18 cellular contexts compared by ENCODE assay signal in genomic region chr12:121159467-121160307, GRCh38. TPM values are rescaled to one million over a fixed set of nuclear protein-coding genes. Genes with fewer than 3 reads are reported as not detected.
DNase-seq lines count a peak whose midpoint lies in the region; ATAC-seq and TF ChIP-seq lines count a peak whose summit lies in the region.
"Had no signal": no experiment of that assay in that cellular context is flagged by ENCODE, and none has a peak within 500 bp of the region (broad histone marks: within the 10 kb centered on the region; RNA-seq: fewer than 3 reads in every experiment).

No MANE protein-coding gene starts in this region.

- intact Hi-C loops in lower lobe of right lung (cut with DNase I): no loop called here

- POLR2A ChIA-PET in GM10248 (lab: Yijun Ruan, JAX): no interaction called here

- H3K56ac ChIP-seq in mesendoderm (ENCODE audit: low read length): no peak overlapping the region

- CTCF ChIA-PET in GM10248 (lab: Yijun Ruan, JAX): interaction anchor here (1.0 kb wide), 1 partner anchor 14 kb away, joined by 3 read pairs; no protein-coding TSS in a partner anchor

- H2BK15ac ChIP-seq in mesendoderm (replicated peaks; ENCODE audit: low read depth): no peak overlapping the region

- ATAC-seq in lower lobe of right lung (peak; percentile 32 to 67), HG03565 (IDR thresholded peaks at IDR 0.05; ENCODE audit: unreplicated experiment) (no peak)

- H3K79me2 ChIP-seq in mesendoderm (ENCODE audit: control insufficient read depth, insufficient read depth, low read length): no peaks in the 10 kb centered on the region

- WGBS in mesendoderm (ENCODE audit: extremely low coverage, insufficient coverage, low lambda C conversion rate): no CpG with 5 or more reads among the region's 7 CpGs

- H3K4me2 ChIP-seq in mesendoderm (ENCODE audit: low read length): no peak overlapping the region

- no peak for TF ChIP-seq CTCF in GM10248 (IDR thresholded peaks at IDR 0.05; ENCODE audit: control extremely low read depth, extremely low read depth, low read depth, missing control alignments)
- TF ChIP-seq CTCF in lower lobe of right lung (IDR thresholded peaks at IDR 0.05): no peak

- no peak overlapping the region for H4K8ac ChIP-seq in mesendoderm (ENCODE audit: low read depth, low read length)

- H3K9ac ChIP-seq in mesendoderm (ENCODE audit: low read length): no peak overlapping the region

- no peak overlapping the region for H2BK120ac ChIP-seq in mesendoderm (ENCODE audit: low read depth, low read length)

- no peak overlapping the region for H2BK5ac ChIP-seq in mesendoderm (ENCODE audit: low read length)

- H3K9me3 ChIP-seq in lower lobe of right lung: peaks cover 6% of the 10 kb centered on the region
- H3K9me3 ChIP-seq: BE2C, sigmoid colon had no signal

- H3K27ac ChIP-seq in lower lobe of right lung (no peak overlapping the region), mesendoderm (ENCODE audit: low read depth, low read length) (no peak overlapping the region)
- H3K27ac ChIP-seq: sigmoid colon, thoracic aorta, WERI-Rb-1 had no signal

- no peak overlapping the region for H2AK5ac ChIP-seq in mesendoderm (ENCODE audit: low read length)

- H3K27me3 ChIP-seq in lower lobe of right lung (ENCODE audit: low read depth): no peaks in the 10 kb centered on the region
- H3K27me3 ChIP-seq in mesendoderm (ENCODE audit: insufficient read depth, low read length, poor library complexity): no peaks in the 10 kb centered on the region
- H3K27me3 ChIP-seq: BE2C, sigmoid colon had no signal

- no peak overlapping the region for H3K23ac ChIP-seq in mesendoderm (ENCODE audit: low read length)

- no peak overlapping the region for H3K18ac ChIP-seq in mesendoderm (ENCODE audit: low read length)

- DNase-seq in GM10248 (ENCODE audit: extremely low spot score): peak; percentile 73
- peak; percentile 29 for DNase-seq in GM19240 (ENCODE audit: insufficient read length, low spot score)
- peak; percentile 59 for DNase-seq in NOMO-1 treated with dmso at 0.1 percent for 144 hours (lab: John Stamatoyannopoulos, UW; ENCODE audit: unreplicated experiment)
- DNase-seq in lower lobe of right lung: no peak
- no peak for DNase-seq in mesendoderm
- no peak for DNase-seq in NCI-H1436 treated with DMSO at 0.1 percent for 48 hours (lab: John Stamatoyannopoulos, UW)
- no peak for DNase-seq in activated CD4-positive, alpha-beta T cell treated with anti-CD3 and anti-CD28 coated beads, Interleukin-2, amount 50 U/mL, for 4 hours
- DNase-seq: activated naive CD4-positive, alpha-beta T cell; BE2C; NCI-H2081; NCI-H524 treated with DMSO at 0.1 percent for 48 hours; occipital lobe; sigmoid colon; stimulated activated CD4-positive, alpha-beta T cell treated with anti-CD3 and anti-CD28 coated beads, Interleukin-2, amount 100 ng/mL, for 48 hours; SW 1271; WERI-Rb-1 had no signal

- no peak overlapping the region for H3K4ac ChIP-seq in mesendoderm (ENCODE audit: low read depth, low read length)

- H3K4me3 ChIP-seq in lower lobe of right lung: no peak overlapping the region
- no peak overlapping the region for H3K4me3 ChIP-seq in mesendoderm (ENCODE audit: low read length)
- H3K4me3 ChIP-seq: sigmoid colon, thoracic aorta had no signal

- H3K79me1 ChIP-seq in mesendoderm (ENCODE audit: low read length): no peaks in the 10 kb centered on the region

- H3K36me3 ChIP-seq in lower lobe of right lung (peaks cover 33% of the 10 kb centered on the region), mesendoderm (ENCODE audit: control insufficient read depth, insufficient read depth, low read length) (no peaks in the 10 kb centered on the region)
- H3K36me3 ChIP-seq: BE2C, WERI-Rb-1 had no signal

- H3K4me1 ChIP-seq in lower lobe of right lung (no peaks in the 10 kb centered on the region), mesendoderm (ENCODE audit: control insufficient read depth, low read depth, low read length) (no peaks in the 10 kb centered on the region)
- H3K4me1 ChIP-seq: BE2C, sigmoid colon had no signal

- no peak overlapping the region for H4K5ac ChIP-seq in mesendoderm (ENCODE audit: low read length)

RNA-seq across cellular contexts. Expression of gene P2RX7, which starts 27.0 kb away (rescaled TPM):
- 20.5 TPM for total RNA-seq in lower lobe of right lung
- 0.18 TPM for polyA plus RNA-seq in mesendoderm (2013, experiment 1 of 2)
- polyA plus RNA-seq in mesendoderm (2013, experiment 2 of 2): 0.21 TPM

RNA-seq across cellular contexts. Expression of gene P2RX4, which starts 50.2 kb away (rescaled TPM):
- total RNA-seq in lower lobe of right lung: 65.8 TPM
- polyA plus RNA-seq in mesendoderm (2013, experiment 1 of 2): 6.0 TPM
- polyA plus RNA-seq in mesendoderm (2013, experiment 2 of 2): 6.6 TPM

Comparison
In these comparisons a context has a peak if more than half of its experiments do, and no peak if none do; other contexts are left out.
1. DNase-seq: peak in GM10248 (single experiment), GM19240 (single experiment) and NOMO-1 treated with dmso at 0.1 percent for 144 hours (single experiment); none in lower lobe of right lung (single experiment), mesendoderm (single experiment), NCI-H1436 treated with DMSO at 0.1 percent for 48 hours (single experiment) and activated CD4-positive, alpha-beta T cell treated with anti-CD3 and anti-CD28 coated beads, Interleukin-2, amount 50 U/mL, for 4 hours (0 of 2).